ENCODE assay signal across 21 cellular contexts in the genomic region with DNA sequence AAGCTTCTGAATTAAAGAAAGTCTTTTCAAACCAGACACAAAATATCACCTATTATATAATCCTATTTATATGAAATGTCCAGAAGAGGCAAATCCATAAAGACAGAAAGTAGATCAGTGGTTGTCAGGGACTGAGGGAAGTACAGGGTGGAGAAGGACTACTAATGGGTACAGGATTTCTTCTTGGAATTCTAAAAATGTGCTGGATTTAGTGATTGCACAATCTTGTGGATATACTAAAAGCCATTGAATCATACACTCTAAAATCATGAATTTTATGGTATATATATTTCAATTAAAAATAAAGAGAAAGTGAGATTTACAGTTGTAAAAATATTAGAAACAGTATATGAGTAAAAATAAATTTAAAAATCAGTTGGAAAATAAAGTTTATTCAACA. TPM values are rescaled to one million over a fixed set of nuclear protein-coding genes. Genes with fewer than 3 reads are reported as not detected.
A peak's percentile ranks its signal among the peaks of the same experiment; 100 is the strongest.
DNase-seq lines count a peak whose midpoint lies in the region; ATAC-seq, FAIRE-seq and TF ChIP-seq lines count a peak whose summit lies in the region.
"Had no signal": no experiment of that assay in that cellular context is flagged by ENCODE, and none has a peak within 500 bp of the region (broad histone marks: within the 10 kb centered on the region; RNA-seq: fewer than 3 reads in every experiment).

No MANE protein-coding gene starts in this region.

- H3K27ac Mint-ChIP-seq in MCF 10A (ENCODE audit: low read depth, unreplicated experiment): peak overlapping the region; percentile 23
- H3K27ac Mint-ChIP-seq in stimulated activated naive B cell treated with anti-CD40 and anti-IgM and Interleukin-4, amounts not matched to agents 10 μg/mL and 1 μg/mL and 100 μg/mL, for 72 hours: no peak overlapping the region
- H3K27ac Mint-ChIP-seq: CD4-positive, CD25-positive, alpha-beta regulatory T cell; IgD-negative memory B cell had no signal

- H3K4me3 Mint-ChIP-seq in MCF 10A (ENCODE audit: unreplicated experiment): peak overlapping the region; percentile 19
- no peak overlapping the region for H3K4me3 Mint-ChIP-seq in stimulated activated naive B cell treated with anti-CD40 and anti-IgM and Interleukin-4, amounts not matched to agents 10 μg/mL and 1 μg/mL and 100 μg/mL, for 72 hours
- H3K4me3 Mint-ChIP-seq: CD4-positive, CD25-positive, alpha-beta regulatory T cell; IgD-negative memory B cell had no signal

- TF ChIP-seq EP300 in K562 (IDR thresholded peaks at IDR 0.05; ENCODE audit: low read length): no peak

- POLR2A ChIA-PET in MCF 10A (lab: Yijun Ruan, JAX) (interaction anchor here (1.1 kb wide), 1 partner anchor 14 kb away, joined by 3 read pairs; no protein-coding TSS in a partner anchor), K562 (lab: Yijun Ruan, JAX) (interaction anchor here (0.6 kb wide), 1 partner anchor 878 kb away, joined by 4 read pairs; no protein-coding TSS in a partner anchor)

- H3K4me1 Mint-ChIP-seq in MCF 10A (ENCODE audit: insufficient read depth, unreplicated experiment): peaks cover 29% of the 10 kb centered on the region
- H3K4me1 Mint-ChIP-seq in stimulated activated naive B cell treated with anti-CD40 and anti-IgM and Interleukin-4, amounts not matched to agents 10 μg/mL and 1 μg/mL and 100 μg/mL, for 72 hours: no peaks in the 10 kb centered on the region
- H3K4me1 Mint-ChIP-seq: CD4-positive, CD25-positive, alpha-beta regulatory T cell; IgD-negative memory B cell had no signal

- no peak for FAIRE-seq in K562 (lab: Jason Lieb, UNC)
- FAIRE-seq: G401.6, GM12891, GM19239 had no signal

- H3K9me3 Mint-ChIP-seq in MCF 10A (ENCODE audit: unreplicated experiment): peaks cover 16% of the 10 kb centered on the region
- H3K9me3 Mint-ChIP-seq in stimulated activated naive B cell treated with anti-CD40 and anti-IgM and Interleukin-4, amounts not matched to agents 10 μg/mL and 1 μg/mL and 100 μg/mL, for 72 hours: peaks cover 15 to 18% of the 10 kb centered on the region in 2 donors

- intact Hi-C loops in MCF 10A (cut with micrococcal nuclease) (no loop called here), breast epithelium (cut with DNase I; ENCODE audit: low total_unique reads) (no loop called here), K562 (cut with micrococcal nuclease) (no loop called here)

- no peak for TF ChIP-seq RAD21 in K562 (CRISPR knock-in tag; conservative IDR thresholded peaks at IDR 0.05 in 1 of 2, IDR thresholded peaks at IDR 0.05 in 1 of 2)

- TF ChIP-seq CTCF in MCF 10A (IDR thresholded peaks at IDR 0.05; ENCODE audit: unreplicated experiment): no peak
- no peak for TF ChIP-seq CTCF in breast epithelium (IDR thresholded peaks at IDR 0.05)
- no peak for TF ChIP-seq CTCF in K562 (IDR thresholded peaks at IDR 0.05 in 2 of 3, conservative IDR thresholded peaks at IDR 0.05 in 1 of 3; ENCODE audit: insufficient read depth in 2 of 3, low read depth in 1 of 3, low read length in 3 of 3)
- TF ChIP-seq CTCF in hepatocyte (IDR thresholded peaks at IDR 0.05; ENCODE audit: poor library complexity): no peak

- H3K27ac ChIP-seq in breast epithelium: no peak overlapping the region
- H3K27ac ChIP-seq in K562 (ENCODE audit: extremely low read depth, low read depth, low read length): no peak overlapping the region
- H3K27ac ChIP-seq in hepatocyte: peak overlapping the region; percentile 53
- H3K27ac ChIP-seq: 22Rv1; BLaER1 treated with 17β-estradiol and CSF1 and Interleukin-3, amounts not matched to agents 10 nM and 100 nM; HL-60 had no signal

- CTCF ChIA-PET in MCF 10A (lab: Yijun Ruan, JAX): interaction anchor here (0.9 to 4.5 kb wide), 5 partner anchors 10 to 28 kb away, joined by 3 to 33 read pairs (median 4); partner anchors contain the start of gene MC3R
- CTCF ChIA-PET in K562 (lab: Yijun Ruan, JAX; ENCODE audit: low intra/inter-chr PET ratio): no interaction called here

- H3K79me2 ChIP-seq in K562 (ENCODE audit: control insufficient read depth, insufficient read depth, low read length) (no peaks in the 10 kb centered on the region), hepatocyte (no peaks in the 10 kb centered on the region)

- H3K36me3 ChIP-seq in breast epithelium (no peaks in the 10 kb centered on the region), K562 (ENCODE audit: control insufficient read depth, insufficient read depth, low read length) (no peaks in the 10 kb centered on the region), hepatocyte (replicated peaks; ENCODE audit: insufficient read depth, low read depth) (no peaks in the 10 kb centered on the region)
- H3K36me3 ChIP-seq: BLaER1 treated with 17β-estradiol and CSF1 and Interleukin-3, amounts not matched to agents 10 nM and 100 nM had no signal

- no peaks in the 10 kb centered on the region for H3K9me2 ChIP-seq in hepatocyte (replicated peaks; ENCODE audit: insufficient read depth)

- no peaks in the 10 kb centered on the region for H4K20me1 ChIP-seq in K562 (replicated peaks; ENCODE audit: control insufficient read depth, insufficient read depth, low read length)
- no peaks in the 10 kb centered on the region for H4K20me1 ChIP-seq in hepatocyte (ENCODE audit: insufficient read depth, poor library complexity, severe bottlenecking)
- H4K20me1 ChIP-seq: BLaER1 treated with 17β-estradiol and CSF1 and Interleukin-3, amounts not matched to agents 10 nM and 100 nM had no signal

- no peak overlapping the region for H3K9ac ChIP-seq in K562 (ENCODE audit: insufficient read depth in 1 of 2, low read depth in 2 of 2, low read length in 2 of 2)
- H3K9ac ChIP-seq: BLaER1 treated with 17β-estradiol and CSF1 and Interleukin-3, amounts not matched to agents 10 nM and 100 nM had no signal

- no peak overlapping the region for H3K4me3 ChIP-seq in breast epithelium
- H3K4me3 ChIP-seq in K562: no peak overlapping the region
- no peak overlapping the region for H3K4me3 ChIP-seq in hepatocyte
- H3K4me3 ChIP-seq: BLaER1 treated with 17β-estradiol and CSF1 and Interleukin-3, amounts not matched to agents 10 nM and 100 nM had no signal

- H3K4me2 ChIP-seq in K562 (ENCODE audit: insufficient read depth, low read length) (no peak overlapping the region), hepatocyte (no peak overlapping the region)
- H3K4me2 ChIP-seq: BLaER1 treated with 17β-estradiol and CSF1 and Interleukin-3, amounts not matched to agents 10 nM and 100 nM had no signal

- TF ChIP-seq POLR2A in breast epithelium (IDR thresholded peaks at IDR 0.05) (no peak), K562 (conservative IDR thresholded peaks at IDR 0.05) (no peak)

- no peaks in the 10 kb centered on the region for H3K27me3 Mint-ChIP-seq in MCF 10A (ENCODE audit: insufficient read depth, unreplicated experiment)
- peaks cover 3 to 5% of the 10 kb centered on the region in 2 donors for H3K27me3 Mint-ChIP-seq in stimulated activated naive B cell treated with anti-CD40 and anti-IgM and Interleukin-4, amounts not matched to agents 10 μg/mL and 1 μg/mL and 100 μg/mL, for 72 hours
- H3K27me3 Mint-ChIP-seq: IgD-negative memory B cell had no signal

- BruUV-seq in MCF 10A (replicated peaks; lab: Mats Ljungman, UMichigan) (no TSS peak), K562 (replicated peaks; lab: Mats Ljungman, UMichigan) (no TSS peak)

- H3K9me3 ChIP-seq in breast epithelium: no peaks in the 10 kb centered on the region
- no peaks in the 10 kb centered on the region for H3K9me3 ChIP-seq in K562 (replicated peaks; ENCODE audit: control insufficient read depth, insufficient read depth, low read depth, low read length)
- H3K9me3 ChIP-seq in hepatocyte (ENCODE audit: low read depth): no peaks in the 10 kb centered on the region

- ATAC-seq in K562 (no peak), HG02970 (IDR thresholded peaks at IDR 0.05; ENCODE audit: low FRiP score, unreplicated experiment) (no peak)
- no peak for ATAC-seq in stimulated activated naive B cell treated with anti-CD40 and anti-IgM and Interleukin-4, amounts not matched to agents 10 μg/mL and 1 μg/mL and 100 μg/mL, for 72 hours (replicated peaks)
- ATAC-seq: HCT116 had no signal

- peaks cover 7% of the 10 kb centered on the region for H3K36me3 Mint-ChIP-seq in MCF 10A (ENCODE audit: insufficient read depth, unreplicated experiment)
- no peaks in the 10 kb centered on the region for H3K36me3 Mint-ChIP-seq in stimulated activated naive B cell treated with anti-CD40 and anti-IgM and Interleukin-4, amounts not matched to agents 10 μg/mL and 1 μg/mL and 100 μg/mL, for 72 hours
- H3K36me3 Mint-ChIP-seq: CD4-positive, CD25-positive, alpha-beta regulatory T cell; IgD-negative memory B cell had no signal

- DNase-seq in MCF 10A (ENCODE audit: unreplicated experiment) (peak; percentile 27), breast epithelium (ENCODE audit: low spot score in 2 of 2) (no peak), LHCN-M2 (ENCODE audit: low read depth) (peak; percentile 4), K562 (ENCODE audit: extremely low read depth in 1 of 4, low spot score in 3 of 4) (no peak), hepatocyte (ENCODE audit: low spot score) (no peak), hypothalamus (lab: John Stamatoyannopoulos, UW) (no peak)
- no peak for DNase-seq in stimulated activated naive B cell treated with anti-CD40 and anti-IgM and Interleukin-4, amounts not matched to agents 10 μg/mL and 1 μg/mL and 100 μg/mL, for 72 hours
- DNase-seq: Calu3; CD4-positive, CD25-positive, alpha-beta regulatory T cell; DMS 273 treated with DMSO at 0.1 percent for 48 hours; GOT3 had no signal

- in situ Hi-C loops in K562 (cut with MboI): loop anchor here (25.0 kb wide), 1 partner anchor 1568 kb away; no protein-coding TSS in a partner anchor

- H2AFZ ChIP-seq in K562 (ENCODE audit: low read depth, low read length) (no peak overlapping the region), hepatocyte (no peak overlapping the region)

- H3K27me3 ChIP-seq in breast epithelium (no peaks in the 10 kb centered on the region), K562 (ENCODE audit: control insufficient read depth in 2 of 2, insufficient read depth in 2 of 2, low read length in 2 of 2) (no peaks in the 10 kb centered on the region), hepatocyte (no peaks in the 10 kb centered on the region)
- H3K27me3 ChIP-seq: BLaER1 treated with 17β-estradiol and CSF1 and Interleukin-3, amounts not matched to agents 10 nM and 100 nM had no signal

- no peaks in the 10 kb centered on the region for H3K9me1 ChIP-seq in K562 (ENCODE audit: control insufficient read depth, insufficient read depth, low read length)

- H3K4me1 ChIP-seq in breast epithelium (no peaks in the 10 kb centered on the region), K562 (replicated peaks in 1 of 2; ENCODE audit: control insufficient read depth in 2 of 2, insufficient read depth in 2 of 2, low read length in 2 of 2) (no peaks in the 10 kb centered on the region), hepatocyte (ENCODE audit: insufficient read depth) (no peaks in the 10 kb centered on the region)
- H3K4me1 ChIP-seq: BLaER1 treated with 17β-estradiol and CSF1 and Interleukin-3, amounts not matched to agents 10 nM and 100 nM had no signal

RNA-seq across cellular contexts. Expression of gene MC3R, which starts 18.7 kb away (rescaled TPM):
- total RNA-seq in MCF 10A (2022) (not detected in 2 replicates), breast epithelium (not detected), LHCN-M2 (2014; rRNA removed) (not detected in 2 replicates), K562 (2014; rRNA removed) (not detected in 2 replicates), K562 (2014; rRNA removed; fragmentation: Illumina TruSeq; extraction: Trizol) (not detected in 2 replicates), K562 (2015; rRNA removed; fragmentation: Illumina TruSeq; extraction: Trizol) (not detected in 2 replicates), K562 (2021) (not detected in 2 replicates), hepatocyte (0.44 TPM in 1 of 2 replicates, not detected in the other)
- polyA plus RNA-seq in LHCN-M2 (2012): not detected
- not detected in 2 replicates for total RNA-seq in K562 (2011; cell fraction: chromatin; rRNA removed; ENCODE audit: low replicate concordance)
- total RNA-seq in K562 (2011; cell fraction: nucleolus; rRNA removed): not detected in 2 replicates
- not detected in 2 replicates for total RNA-seq in K562 (2011; cell fraction: nucleoplasm; rRNA removed)
- polyA plus RNA-seq in K562 (2011; rRNA removed) (not detected in 2 replicates), K562 (2014; fragmentation: Illumina TruSeq; extraction: Trizol) (not detected in 2 replicates), K562 (2014; fragmentation: Nextera tagmentation; extraction: Ambion mirVana) (not detected), K562 (2014; rRNA removed) (not detected in 2 replicates), hepatocyte (0.75 and 1.9 TPM in 2 replicates)
- polyA plus RNA-seq in K562 (2011; cell fraction: cytosol; rRNA removed): not detected in 2 replicates
- polyA plus RNA-seq in K562 (2011; cell fraction: nucleus; rRNA removed): not detected in 2 replicates
- not detected in 2 replicates for polyA plus RNA-seq in K562 (2012)
- polyA minus RNA-seq in K562 (2011; rRNA and poly(A)+ RNA removed): not detected in 2 replicates
- not detected in 2 replicates for polyA minus RNA-seq in K562 (2011; cell fraction: cytosol; rRNA and poly(A)+ RNA removed)
- not detected in 2 replicates for polyA minus RNA-seq in K562 (2011; cell fraction: nucleus; rRNA and poly(A)+ RNA removed)
- total RNA-seq: Calu3; CD4-positive, CD25-positive, alpha-beta regulatory T cell; Daoy had no signal
- polyA plus RNA-seq: CD4-positive, CD25-positive, alpha-beta regulatory T cell; IgD-negative memory B cell had no signal

Comparison
In these comparisons a context has a peak if more than half of its experiments do, and no peak if none do; other contexts are left out.
1. DNase-seq: peak in MCF 10A (single experiment) and LHCN-M2 (single experiment); none in breast epithelium (0 of 2), K562 (0 of 4), hepatocyte (single experiment), stimulated activated naive B cell treated with anti-CD40 and anti-IgM and Interleukin-4, amounts not matched to agents 10 μg/mL and 1 μg/mL and 100 μg/mL, for 72 hours (single experiment) and hypothalamus (0 of 51).